20 cellular contexts compared by ENCODE assay signal in the genomic region with DNA sequence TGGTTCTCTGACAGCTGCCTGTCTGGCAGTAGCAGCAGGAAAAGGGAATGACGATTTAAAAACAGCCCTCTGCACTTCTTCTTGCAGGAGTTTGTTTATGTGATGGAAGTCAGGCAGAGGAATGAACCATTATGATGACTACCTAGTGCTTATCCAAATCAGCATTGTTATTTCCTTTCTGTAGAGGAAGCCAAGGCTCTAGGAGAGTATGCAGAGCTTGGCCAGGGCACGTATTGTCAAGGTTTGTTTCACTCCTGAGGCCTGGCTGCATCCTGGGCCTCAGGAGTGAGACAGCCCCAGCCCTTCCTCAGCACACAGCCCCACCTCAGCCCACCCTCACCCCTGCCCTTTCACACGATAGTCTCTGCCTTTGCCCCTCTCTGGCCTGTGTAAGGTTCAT.
DNase-seq lines count a peak whose midpoint lies in the region; TF ChIP-seq lines count a peak whose summit lies in the region.
"Had no signal": no experiment of that assay in that cellular context is flagged by ENCODE, and none has a peak within 500 bp of the region (broad histone marks: within the 10 kb centered on the region; RNA-seq: fewer than 3 reads in every experiment).

No MANE protein-coding gene starts in this region.

- H3K4me1 ChIP-seq in BLaER1 treated with 17β-estradiol and CSF1 and Interleukin-3, amounts not matched to agents 10 nM and 100 nM = peaks cover 5 to 38% (median 19%) of the 10 kb centered on the region in 10 experiments; a peak in 18 of 20 replicates
- H3K4me1 ChIP-seq in trophoblast cell (ENCODE audit: control insufficient read depth in 1 of 2, insufficient read depth in 2 of 2, low read length in 2 of 2) = peaks cover 0 to 2% of the 10 kb centered on the region in 2 experiments
- no peaks in the 10 kb centered on the region for H3K4me1 ChIP-seq in H9 (ENCODE audit: insufficient read depth, low read length)

- DNase-seq in M059J (ENCODE audit: low read depth) = peak; percentile 63
- peak; percentile 51 for DNase-seq in fibroblast of peridontal ligament (ENCODE audit: extremely low read depth)
- no peak for DNase-seq in trophoblast cell
- no peak for DNase-seq in H9
- DNase-seq in lower leg skin (ENCODE audit: low spot score in 2 of 2) = no peak
- no peak for DNase-seq in SW 1271 (lab: John Stamatoyannopoulos, UW)
- DNase-seq in superior temporal gyrus (ENCODE audit: extremely low spot score) = no peak
- DNase-seq: activated CD4-positive, alpha-beta T cell treated with anti-CD3 and anti-CD28 coated beads, Interleukin-2, amount 10 ng/mL, durations not matched to agents 24 days and 14 days; activated T-cell treated with anti-CD3 and anti-CD28 coated beads, Interleukin-2, amount 50 U/mL, for 48 hours; BE2C; Kasumi-1; mammary epithelial cell; NCI-H1694 treated with DMSO at 0.1 percent for 48 hours; NCI-H774; occipital lobe; SHP77; substantia nigra; T-helper 9 cell had no signal

- H4K5ac ChIP-seq in H9 (ENCODE audit: insufficient read length, low read depth, low read length) = no peak overlapping the region

- no peak overlapping the region for H3K4me3 Mint-ChIP-seq in H9
- H3K4me3 Mint-ChIP-seq: activated CD4-positive, alpha-beta T cell treated with anti-CD3 and anti-CD28 coated beads, Interleukin-2, amount 10 ng/mL, durations not matched to agents 24 days and 14 days had no signal

- H3K9me3 ChIP-seq in BLaER1 treated with 17β-estradiol and CSF1 and Interleukin-3, amounts not matched to agents 10 nM and 100 nM (replicated peaks in 1 of 11) = no peaks in the 10 kb centered on the region
- no peaks in the 10 kb centered on the region for H3K9me3 ChIP-seq in trophoblast cell (ENCODE audit: insufficient read depth, low read depth, low read length)
- no peaks in the 10 kb centered on the region for H3K9me3 ChIP-seq in H9 (ENCODE audit: control insufficient read depth, low read depth, low read length)
- H3K9me3 ChIP-seq: BE2C had no signal

- no peaks in the 10 kb centered on the region for H3K79me1 ChIP-seq in trophoblast cell (ENCODE audit: low read length)
- no peaks in the 10 kb centered on the region for H3K79me1 ChIP-seq in H9 (ENCODE audit: insufficient read depth, low read depth, low read length, poor library complexity, severe bottlenecking)

- no peak overlapping the region for H3K4me3 ChIP-seq in BLaER1 treated with 17β-estradiol and CSF1 and Interleukin-3, amounts not matched to agents 10 nM and 100 nM
- H3K4me3 ChIP-seq in trophoblast cell (ENCODE audit: low read depth, low read length) (no peak overlapping the region), lower leg skin (ENCODE audit: low read depth, poor library complexity, severe bottlenecking) (no peak overlapping the region)

- no peak overlapping the region for H3K56ac ChIP-seq in H9 (ENCODE audit: insufficient read length, low read depth, low read length)

- no CpG with 5 or more reads among the region's 3 CpGs for WGBS in trophoblast cell (ENCODE audit: extremely low coverage, insufficient coverage, insufficient read length)
- WGBS in H9 (ENCODE audit: extremely low coverage, insufficient read length, low lambda C conversion rate) = no CpG with 5 or more reads among the region's 3 CpGs
- 63 to 78% methylated on average over 3 of the region's 3 CpGs for WGBS in lower leg skin, 2 donors

- H3K4me1 Mint-ChIP-seq in H9 = peaks cover 0 to 7% of the 10 kb centered on the region in 2 experiments; a peak in 2 of 4 replicates

- H3K27ac ChIP-seq in BLaER1 treated with 17β-estradiol and CSF1 and Interleukin-3, amounts not matched to agents 10 nM and 100 nM = 0 out of 22 replicates have a peak overlapping the region, but pooled peaks of 1 of the 11 experiments have one; percentile 16
- no peak overlapping the region for H3K27ac ChIP-seq in trophoblast cell (ENCODE audit: low read depth, low read length)
- no peak overlapping the region for H3K27ac ChIP-seq in H9 (ENCODE audit: insufficient read length, low read depth, low read length)
- H3K27ac ChIP-seq: HL-60 had no signal

- no peaks in the 10 kb centered on the region for H3K27me3 ChIP-seq in BLaER1 treated with 17β-estradiol and CSF1 and Interleukin-3, amounts not matched to agents 10 nM and 100 nM
- H3K27me3 ChIP-seq in trophoblast cell (ENCODE audit: insufficient read depth, low read length) (no peaks in the 10 kb centered on the region), H9 (ENCODE audit: insufficient read depth, low read length) (no peaks in the 10 kb centered on the region)
- H3K27me3 ChIP-seq: BE2C had no signal

- H3K4me2 ChIP-seq in BLaER1 treated with 17β-estradiol and CSF1 and Interleukin-3, amounts not matched to agents 10 nM and 100 nM = peak overlapping the region in 10 of 11 experiments; percentile 6 to 62 (median 28); a peak in 18 of 22 replicates
- H3K4me2 ChIP-seq in trophoblast cell (ENCODE audit: low read length) (no peak overlapping the region), H9 (ENCODE audit: insufficient read depth, insufficient read length, low read length) (no peak overlapping the region)

- no peak overlapping the region for H4K91ac ChIP-seq in trophoblast cell (ENCODE audit: low read depth, low read length)
- H4K91ac ChIP-seq in H9 (ENCODE audit: insufficient read length, low read depth, low read length) = no peak overlapping the region

- intact Hi-C loops in lower leg skin (cut with DNase I; ENCODE audit: low total_unique reads) = no loop called here

- no peak overlapping the region for H3T11ph ChIP-seq in H9 (ENCODE audit: low read length)

- no peak overlapping the region for H2AFZ ChIP-seq in trophoblast cell (ENCODE audit: insufficient read depth, low read length, poor library complexity)
- H2AFZ ChIP-seq in H9 (ENCODE audit: low read length) = no peak overlapping the region

- TF ChIP-seq CTCF in H9 (conservative IDR thresholded peaks at IDR 0.05) (no peak), lower leg skin (IDR thresholded peaks at IDR 0.05) (no peak)

- no peaks in the 10 kb centered on the region for H3K27me3 Mint-ChIP-seq in H9 (ENCODE audit: low read depth)

- H4K12ac ChIP-seq in trophoblast cell (ENCODE audit: low read depth, low read length) = no peak overlapping the region

- H2BK5ac ChIP-seq in trophoblast cell (ENCODE audit: low read depth, low read length, poor library complexity) (no peak overlapping the region), H9 (ENCODE audit: insufficient read length, low read length) (no peak overlapping the region)

- H2AK5ac ChIP-seq in trophoblast cell (ENCODE audit: low read length) (no peak overlapping the region), H9 (ENCODE audit: insufficient read length, low read length) (no peak overlapping the region)

- H3K79me2 ChIP-seq in trophoblast cell (ENCODE audit: control insufficient read depth, insufficient read depth, low read length, poor library complexity) (no peaks in the 10 kb centered on the region), H9 (ENCODE audit: insufficient read depth, low read length) (no peaks in the 10 kb centered on the region)

- H2BK12ac ChIP-seq in trophoblast cell (ENCODE audit: low read length) (no peak overlapping the region), H9 (ENCODE audit: insufficient read length, low read depth, low read length) (no peak overlapping the region)

- no peaks in the 10 kb centered on the region for H3K9me3 Mint-ChIP-seq in H9
- H3K9me3 Mint-ChIP-seq: activated CD4-positive, alpha-beta T cell treated with anti-CD3 and anti-CD28 coated beads, Interleukin-2, amount 10 ng/mL, durations not matched to agents 24 days and 14 days had no signal

- H2BK120ac ChIP-seq in trophoblast cell (ENCODE audit: insufficient read depth, low read length, poor library complexity) (no peak overlapping the region), H9 (ENCODE audit: low read depth, low read length, poor library complexity, severe bottlenecking) (no peak overlapping the region)

- no peak overlapping the region for H2BK15ac ChIP-seq in H9 (ENCODE audit: low read depth, low read length)

- H3K23me2 ChIP-seq in H9 (ENCODE audit: insufficient read length, low read depth, low read length, poor library complexity, severe bottlenecking) = no peaks in the 10 kb centered on the region

- H4K20me1 ChIP-seq in BLaER1 treated with 17β-estradiol and CSF1 and Interleukin-3, amounts not matched to agents 10 nM and 100 nM = no peaks in the 10 kb centered on the region
- H4K20me1 ChIP-seq in H9 (ENCODE audit: control insufficient read depth, insufficient read depth, insufficient read length) = no peaks in the 10 kb centered on the region

- peak overlapping the region in 1 of 3 experiments; percentile 13; a peak in 1 of 7 replicates for H3K27ac Mint-ChIP-seq in H9
- H3K27ac Mint-ChIP-seq: activated CD4-positive, alpha-beta T cell treated with anti-CD3 and anti-CD28 coated beads, Interleukin-2, amount 10 ng/mL, durations not matched to agents 24 days and 14 days had no signal

- H4K8ac ChIP-seq in trophoblast cell (ENCODE audit: low read depth, low read length) = no peak overlapping the region
- no peak overlapping the region for H4K8ac ChIP-seq in H9 (replicated peaks; ENCODE audit: insufficient read length, low read depth, low read length)

- no peak overlapping the region for H3K4ac ChIP-seq in trophoblast cell (ENCODE audit: low read depth, low read length)
- H3K4ac ChIP-seq in H9 (ENCODE audit: low read depth, low read length) = no peak overlapping the region

- H2BK20ac ChIP-seq in H9 (ENCODE audit: low read depth, low read length, poor library complexity, severe bottlenecking) = no peak overlapping the region

- H3K14ac ChIP-seq in trophoblast cell (ENCODE audit: low read length) (no peak overlapping the region), H9 (ENCODE audit: insufficient read depth, low read length) (no peak overlapping the region)

- H3K18ac ChIP-seq in trophoblast cell (ENCODE audit: low read length) = no peak overlapping the region
- H3K18ac ChIP-seq in H9 (ENCODE audit: insufficient read length, low read depth, low read length) = no peak overlapping the region

- H3K36me3 Mint-ChIP-seq in H9 (ENCODE audit: insufficient read depth in 1 of 3, low read depth in 3 of 3) = no peaks in the 10 kb centered on the region

- TF ChIP-seq POLR2A in lower leg skin (IDR thresholded peaks at IDR 0.05) = no peak

- H3K9ac ChIP-seq in BLaER1 treated with 17β-estradiol and CSF1 and Interleukin-3, amounts not matched to agents 10 nM and 100 nM = no peak overlapping the region
- H3K9ac ChIP-seq in trophoblast cell (ENCODE audit: low read length) = peak overlapping the region; percentile 45
- no peak overlapping the region for H3K9ac ChIP-seq in H9 (ENCODE audit: extremely low read depth, insufficient read length, low read length)

- no peak overlapping the region for H3K23ac ChIP-seq in trophoblast cell (ENCODE audit: low read length)
- no peak overlapping the region for H3K23ac ChIP-seq in H9 (ENCODE audit: insufficient read length, low read depth, low read length)

- H3K36me3 ChIP-seq in BLaER1 treated with 17β-estradiol and CSF1 and Interleukin-3, amounts not matched to agents 10 nM and 100 nM = no peaks in the 10 kb centered on the region
- no peaks in the 10 kb centered on the region for H3K36me3 ChIP-seq in trophoblast cell (ENCODE audit: control insufficient read depth in 1 of 2, insufficient read depth in 2 of 2, low read length in 2 of 2)
- H3K36me3 ChIP-seq: BE2C had no signal

Comparison
In these comparisons a context has a peak if more than half of its experiments do, and no peak if none do; other contexts are left out.
1. H3K4me2 ChIP-seq: peak in BLaER1 treated with 17β-estradiol and CSF1 and Interleukin-3, amounts not matched to agents 10 nM and 100 nM (10 of 11); none in trophoblast cell (single experiment) and H9 (single experiment).
2. DNase-seq: peak in M059J (single experiment) and fibroblast of peridontal ligament (single experiment); none in trophoblast cell (0 of 2), H9 (single experiment), lower leg skin (0 of 2), SW 1271 (0 of 2) and superior temporal gyrus (single experiment).